In genomic region chr9:134005381-134005780, GRCh38 we compare ENCODE assay signal across 14 cellular contexts. TPM values are rescaled to one million over a fixed set of nuclear protein-coding genes. Genes with fewer than 3 reads are reported as not detected.
DNase-seq lines count a peak whose midpoint lies in the region; ATAC-seq and TF ChIP-seq lines count a peak whose summit lies in the region.
"Had no signal": no experiment of that assay in that cellular context is flagged by ENCODE, and none has a peak within 500 bp of the region (broad histone marks: within the 10 kb centered on the region; RNA-seq: fewer than 3 reads in every experiment).

No MANE protein-coding gene starts in this region.

- intact Hi-C loops in posterior vena cava (cut with DNase I), result no loop called here

- no peak overlapping the region for H2BK120ac ChIP-seq in H9 (ENCODE audit: low read depth, low read length, poor library complexity, severe bottlenecking)

- no peaks in the 10 kb centered on the region for H3K23me2 ChIP-seq in H9 (ENCODE audit: insufficient read length, low read depth, low read length, poor library complexity, severe bottlenecking)

- H3K9me3 Mint-ChIP-seq in H9, result peaks cover 4 to 7% of the 10 kb centered on the region in 2 experiments
- peaks cover 6% of the 10 kb centered on the region for H3K9me3 Mint-ChIP-seq in neural crest cell
- H3K9me3 Mint-ChIP-seq: CD4-positive, alpha-beta T cell had no signal

- H3K36me3 Mint-ChIP-seq in H9 (ENCODE audit: insufficient read depth in 1 of 3, low read depth in 3 of 3) (no peaks in the 10 kb centered on the region), neural crest cell (ENCODE audit: low read depth) (no peaks in the 10 kb centered on the region)

- no peak overlapping the region for H3K4ac ChIP-seq in H9 (ENCODE audit: low read depth, low read length)

- no peak overlapping the region for H2AK5ac ChIP-seq in H9 (ENCODE audit: insufficient read length, low read length)

- H3K56ac ChIP-seq in H9 (ENCODE audit: insufficient read length, low read depth, low read length), result no peak overlapping the region

- no peak overlapping the region for H4K91ac ChIP-seq in H9 (ENCODE audit: insufficient read length, low read depth, low read length)

- no peaks in the 10 kb centered on the region for H4K20me1 ChIP-seq in H9 (ENCODE audit: control insufficient read depth, insufficient read depth, insufficient read length)

- H2BK20ac ChIP-seq in H9 (ENCODE audit: low read depth, low read length, poor library complexity, severe bottlenecking), result no peak overlapping the region

- H3T11ph ChIP-seq in H9 (ENCODE audit: low read length), result no peak overlapping the region

- no peaks in the 10 kb centered on the region for H3K27me3 ChIP-seq in H9 (ENCODE audit: insufficient read depth, low read length)

- H2BK12ac ChIP-seq in H9 (ENCODE audit: insufficient read length, low read depth, low read length), result no peak overlapping the region

- H3K9me3 ChIP-seq in H9 (ENCODE audit: control insufficient read depth, low read depth, low read length), result no peaks in the 10 kb centered on the region

- H3K79me1 ChIP-seq in H9 (ENCODE audit: insufficient read depth, low read depth, low read length, poor library complexity, severe bottlenecking), result no peaks in the 10 kb centered on the region

- no peak overlapping the region for H2AFZ ChIP-seq in H9 (ENCODE audit: low read length)
- H2AFZ ChIP-seq: GM23248 had no signal

- no peak overlapping the region for H3K4me2 ChIP-seq in H9 (ENCODE audit: insufficient read depth, insufficient read length, low read length)

- H3K4me1 Mint-ChIP-seq in H9, result no peaks in the 10 kb centered on the region
- H3K4me1 Mint-ChIP-seq in neural crest cell, result no peaks in the 10 kb centered on the region

- H3K27ac ChIP-seq in H9 (ENCODE audit: insufficient read length, low read depth, low read length), result no peak overlapping the region
- H3K27ac ChIP-seq: C4-2B, GM23248 had no signal

- H3K4me1 ChIP-seq in H9 (ENCODE audit: insufficient read depth, low read length), result no peaks in the 10 kb centered on the region

- TF ChIP-seq CTCF in H9 (conservative IDR thresholded peaks at IDR 0.05) (no peak), neural crest cell (conservative IDR thresholded peaks at IDR 0.05) (no peak)

- no peak overlapping the region for H4K5ac ChIP-seq in H9 (ENCODE audit: insufficient read length, low read depth, low read length)

- no peak overlapping the region for H3K27ac Mint-ChIP-seq in H9
- H3K27ac Mint-ChIP-seq in neural crest cell (ENCODE audit: unreplicated experiment), result peak overlapping the region; percentile 43
- H3K27ac Mint-ChIP-seq: CD4-positive, alpha-beta T cell had no signal

- no peak overlapping the region for H4K8ac ChIP-seq in H9 (replicated peaks; ENCODE audit: insufficient read length, low read depth, low read length)

- H2BK5ac ChIP-seq in H9 (ENCODE audit: insufficient read length, low read length), result no peak overlapping the region

- no peak overlapping the region for H3K23ac ChIP-seq in H9 (ENCODE audit: insufficient read length, low read depth, low read length)

- no peak overlapping the region for H3K14ac ChIP-seq in H9 (ENCODE audit: insufficient read depth, low read length)

- DNase-seq in H9, result no peak
- no peak for DNase-seq in neural crest cell (ENCODE audit: low read depth, low spot score)
- DNase-seq in posterior vena cava (ENCODE audit: low spot score), result peak; percentile 51
- DNase-seq: ACHN; AML-193; CD4-positive, alpha-beta T cell; DMS79 treated with DMSO at 0.1 percent for 48 hours; GF-D8; GM23248; HCEC 1CT had no signal

- H2BK15ac ChIP-seq in H9 (ENCODE audit: low read depth, low read length), result no peak overlapping the region

- no peak for ATAC-seq in SK-N-SH treated with all-trans-retinoic acid at 6 μM for 48 hours
- no peak for ATAC-seq in GM19324 (IDR thresholded peaks at IDR 0.05; ENCODE audit: low FRiP score, unreplicated experiment)
- ATAC-seq in GM21619 (IDR thresholded peaks at IDR 0.05; ENCODE audit: unreplicated experiment), result no peak

- H3K4me3 Mint-ChIP-seq in H9 (no peak overlapping the region), neural crest cell (no peak overlapping the region)
- H3K4me3 Mint-ChIP-seq: CD4-positive, alpha-beta T cell had no signal

- peaks cover 12% of the 10 kb centered on the region for H3K27me3 Mint-ChIP-seq in H9 (ENCODE audit: low read depth)
- no peaks in the 10 kb centered on the region for H3K27me3 Mint-ChIP-seq in neural crest cell (ENCODE audit: low read depth)

- WGBS in H9 (ENCODE audit: extremely low coverage, insufficient read length, low lambda C conversion rate), result no CpG with 5 or more reads among the region's 8 CpGs

- H3K79me2 ChIP-seq in H9 (ENCODE audit: insufficient read depth, low read length), result no peaks in the 10 kb centered on the region

- H3K9ac ChIP-seq in H9 (ENCODE audit: extremely low read depth, insufficient read length, low read length), result no peak overlapping the region
- H3K9ac ChIP-seq: GM23248 had no signal

- H3K18ac ChIP-seq in H9 (ENCODE audit: insufficient read length, low read depth, low read length), result peak overlapping the region; percentile 11

TF ChIP-seq in SK-N-SH treated with all-trans-retinoic acid at 6 μM for 48 hours, 23 proteins besides CTCF, POLR2A, EP300 and RAD21:
- TF ChIP-seq ZFP3 (CRISPR knock-in tag; IDR thresholded peaks at IDR 0.05), result no peak
- TF ChIP-seq PATZ1 (CRISPR knock-in tag; IDR thresholded peaks at IDR 0.05; ENCODE audit: borderline replicate concordance), result no peak
- no peak for TF ChIP-seq ISL1 (CRISPR knock-in tag; IDR thresholded peaks at IDR 0.05)
- TF ChIP-seq ZNF8 (CRISPR knock-in tag; IDR thresholded peaks at IDR 0.05), result no peak
- TF ChIP-seq CREB5 (CRISPR knock-in tag; IDR thresholded peaks at IDR 0.05; ENCODE audit: low read depth), result no peak
- TF ChIP-seq ARNTL (CRISPR knock-in tag; IDR thresholded peaks at IDR 0.05; ENCODE audit: borderline replicate concordance, low read depth), result no peak
- no peak for TF ChIP-seq BACH2 (CRISPR knock-in tag; IDR thresholded peaks at IDR 0.05; ENCODE audit: borderline replicate concordance)
- TF ChIP-seq PPARA (CRISPR knock-in tag; IDR thresholded peaks at IDR 0.05; ENCODE audit: borderline replicate concordance), result no peak
- TF ChIP-seq ZFP30 (CRISPR knock-in tag; IDR thresholded peaks at IDR 0.05), result no peak
- TF ChIP-seq CSRNP3 (CRISPR knock-in tag; IDR thresholded peaks at IDR 0.05), result no peak
- TF ChIP-seq TOX (CRISPR knock-in tag; IDR thresholded peaks at IDR 0.05; ENCODE audit: borderline replicate concordance), result no peak
- TF ChIP-seq ESRRG (CRISPR knock-in tag; IDR thresholded peaks at IDR 0.05), result no peak
- no peak for TF ChIP-seq SNAI2 (CRISPR knock-in tag; IDR thresholded peaks at IDR 0.05)
- TF ChIP-seq ZNF70 (CRISPR knock-in tag; IDR thresholded peaks at IDR 0.05), result no peak
- no peak for TF ChIP-seq ZNF565 (CRISPR knock-in tag; conservative IDR thresholded peaks at IDR 0.05; ENCODE audit: low read depth)

RNA-seq across cellular contexts. Expression of gene VAV2, which starts 13.3 kb away (rescaled TPM):
- 58.7 and 58.9 TPM in 2 replicates for total RNA-seq in H9 (2021)
- total RNA-seq in neural crest cell, result 40.6 and 47.0 TPM in 2 replicates
- total RNA-seq in posterior vena cava, result 10 to 100 TPM; 12.9 to 17.9 TPM

RNA-seq across cellular contexts. Expression of gene BRD3OS, which starts 19.9 kb away (rescaled TPM):
- total RNA-seq in H9 (2021), result 16.4 and 17.8 TPM in 2 replicates
- 25.9 and 30.7 TPM in 2 replicates for total RNA-seq in neural crest cell
- 10 to 100 TPM; 11.9 to 14.3 TPM for total RNA-seq in posterior vena cava
